22 cellular contexts compared by ENCODE assay signal in genomic region chr5:96149546-96149945, GRCh38.
DNase-seq lines count a peak whose midpoint lies in the region; ATAC-seq and TF ChIP-seq lines count a peak whose summit lies in the region.
"Had no signal": no experiment of that assay in that cellular context is flagged by ENCODE, and none has a peak within 500 bp of the region (broad histone marks: within the 10 kb centered on the region; RNA-seq: fewer than 3 reads in every experiment).

No MANE protein-coding gene starts in this region.

- no peak overlapping the region for H3K4me3 Mint-ChIP-seq in activated CD4-positive, alpha-beta T cell treated with anti-CD3 and anti-CD28 coated beads, Interleukin-2, amount 10 ng/mL, durations not matched to agents 24 days and 14 days
- H3K4me3 Mint-ChIP-seq in activated T-cell treated with anti-CD3 and anti-CD28 coated beads, Interleukin-2, amount 50 U/mL, for 4 hours: no peak overlapping the region
- H3K4me3 Mint-ChIP-seq: activated CD8-positive, alpha-beta memory T cell treated with anti-CD3 and anti-CD28 coated beads, Interleukin-2, amount 10 ng/mL, durations not matched to agents 7 days and 5 days; activated naive CD4-positive, alpha-beta T cell treated with anti-CD3 and anti-CD28 coated beads for 36 hours; T-helper 1 cell treated with Interleukin-12 subunit alpha and Interleukin-12 subunit beta and Interleukin-4 antibody, amounts not matched to agents 30 μg/mL and 1 μg/mL, for 36 hours had no signal

- H3K27me3 ChIP-seq in brain microvascular endothelial cell (replicated peaks): no peaks in the 10 kb centered on the region
- H3K27me3 ChIP-seq: body of pancreas, ovary, spleen had no signal

- H3K36me3 Mint-ChIP-seq in activated CD4-positive, alpha-beta T cell treated with anti-CD3 and anti-CD28 coated beads, Interleukin-2, amount 10 ng/mL, durations not matched to agents 24 days and 14 days (ENCODE audit: low read depth): no peaks in the 10 kb centered on the region
- H3K36me3 Mint-ChIP-seq in activated T-cell treated with anti-CD3 and anti-CD28 coated beads, Interleukin-2, amount 50 U/mL, for 4 hours (ENCODE audit: insufficient read depth): no peaks in the 10 kb centered on the region
- H3K36me3 Mint-ChIP-seq: activated CD8-positive, alpha-beta memory T cell treated with anti-CD3 and anti-CD28 coated beads, Interleukin-2, amount 10 ng/mL, durations not matched to agents 7 days and 5 days had no signal

- H3K9me3 Mint-ChIP-seq in activated CD4-positive, alpha-beta T cell treated with anti-CD3 and anti-CD28 coated beads, Interleukin-2, amount 10 ng/mL, durations not matched to agents 24 days and 14 days: peaks cover 3% of the 10 kb centered on the region
- H3K9me3 Mint-ChIP-seq in activated T-cell treated with anti-CD3 and anti-CD28 coated beads, Interleukin-2, amount 50 U/mL, for 4 hours: no peaks in the 10 kb centered on the region
- H3K9me3 Mint-ChIP-seq: activated naive CD4-positive, alpha-beta T cell treated with anti-CD3 and anti-CD28 coated beads for 36 hours had no signal

- peak; percentile 18 for DNase-seq in activated CD4-positive, alpha-beta T cell treated with anti-CD3 and anti-CD28 coated beads, Interleukin-2, amount 10 ng/mL, durations not matched to agents 24 days and 14 days
- no peak for DNase-seq in activated CD4-positive, alpha-beta T cell treated with anti-CD3 and anti-CD28 coated beads, Interleukin-2, amount 50 U/mL, for 48 hours
- peak; percentile 12 for DNase-seq in brain microvascular endothelial cell
- DNase-seq in foreskin fibroblast: peak; percentile 23 to 50
- DNase-seq in activated T-cell treated with anti-CD3 and anti-CD28 coated beads, Interleukin-2, amount 50 U/mL, for 4 hours: no peak
- no peak for DNase-seq in cerebellum (ENCODE audit: low spot score)
- no peak for DNase-seq in activated gamma-delta T cell (lab: John Stamatoyannopoulos, UW)
- DNase-seq in DMS79 treated with DMSO at 0.1 percent for 48 hours (lab: John Stamatoyannopoulos, UW): no peak
- DNase-seq: 8988T; activated CD8-positive, alpha-beta memory T cell treated with anti-CD3 and anti-CD28 coated beads, Interleukin-2, amount 10 ng/mL, durations not matched to agents 7 days and 5 days; activated naive CD4-positive, alpha-beta T cell treated with anti-CD3 and anti-CD28 coated beads for 36 hours; body of pancreas; effector CD4-positive, alpha-beta T cell; GDM1; head of caudate nucleus; islet precursor cell; mucosa of descending colon; NCI-H2081; NCI-H82; ovary; spleen had no signal

- intact Hi-C loops in activated CD4-positive, alpha-beta T cell treated with anti-CD3 and anti-CD28 coated beads, Interleukin-2, amount 10 ng/mL, durations not matched to agents 24 days and 14 days (cut with micrococcal nuclease): no loop called here

- H3K27me3 Mint-ChIP-seq in activated CD4-positive, alpha-beta T cell treated with anti-CD3 and anti-CD28 coated beads, Interleukin-2, amount 10 ng/mL, durations not matched to agents 24 days and 14 days: peaks cover 5% of the 10 kb centered on the region
- H3K27me3 Mint-ChIP-seq in activated T-cell treated with anti-CD3 and anti-CD28 coated beads, Interleukin-2, amount 50 U/mL, for 4 hours (ENCODE audit: low read depth): no peaks in the 10 kb centered on the region

- TF ChIP-seq CTCF in brain microvascular endothelial cell (IDR thresholded peaks at IDR 0.05; ENCODE audit: low read depth, low read length, missing control alignments) (no peak), foreskin fibroblast (IDR thresholded peaks at IDR 0.05; ENCODE audit: low read depth, low read length) (no peak)

- in situ Hi-C loops in brain microvascular endothelial cell (cut with HindIII; ENCODE audit: low pct_ligation_motif_present, low sequenced_read_pairs): no loop called here

- H3K4me3 ChIP-seq in brain microvascular endothelial cell (ENCODE audit: low read depth, low read length) (no peak overlapping the region), foreskin fibroblast (ENCODE audit: low read depth in 1 of 2, low read length in 2 of 2) (no peak overlapping the region)
- H3K4me3 ChIP-seq: body of pancreas, mucosa of descending colon, ovary, spleen had no signal

- no peak for ATAC-seq in activated T-cell treated with anti-CD3 and anti-CD28 coated beads, Interleukin-2, amount 50 U/mL, for 4 hours
- ATAC-seq: activated CD8-positive, alpha-beta memory T cell treated with anti-CD3 and anti-CD28 coated beads, Interleukin-2, amount 10 ng/mL, durations not matched to agents 7 days and 5 days; mucosa of descending colon had no signal

- no peak overlapping the region for H3K27ac Mint-ChIP-seq in activated CD4-positive, alpha-beta T cell treated with anti-CD3 and anti-CD28 coated beads, Interleukin-2, amount 10 ng/mL, durations not matched to agents 24 days and 14 days
- H3K27ac Mint-ChIP-seq: activated CD8-positive, alpha-beta memory T cell treated with anti-CD3 and anti-CD28 coated beads, Interleukin-2, amount 10 ng/mL, durations not matched to agents 7 days and 5 days; activated naive CD4-positive, alpha-beta T cell treated with anti-CD3 and anti-CD28 coated beads for 36 hours; T-helper 1 cell treated with Interleukin-12 subunit alpha and Interleukin-12 subunit beta and Interleukin-4 antibody, amounts not matched to agents 30 μg/mL and 1 μg/mL, for 36 hours had no signal

- H3K4me1 Mint-ChIP-seq in activated CD4-positive, alpha-beta T cell treated with anti-CD3 and anti-CD28 coated beads, Interleukin-2, amount 10 ng/mL, durations not matched to agents 24 days and 14 days: no peaks in the 10 kb centered on the region
- no peaks in the 10 kb centered on the region for H3K4me1 Mint-ChIP-seq in activated T-cell treated with anti-CD3 and anti-CD28 coated beads, Interleukin-2, amount 50 U/mL, for 4 hours (ENCODE audit: low read depth)

- H3K36me3 ChIP-seq in brain microvascular endothelial cell (replicated peaks): no peaks in the 10 kb centered on the region
- H3K36me3 ChIP-seq: ovary, spleen had no signal

- no peak overlapping the region for H3K27ac ChIP-seq in brain microvascular endothelial cell
- H3K27ac ChIP-seq: body of pancreas, ovary had no signal

Comparison
In these comparisons a context has a peak if more than half of its experiments do, and no peak if none do; other contexts are left out.
1. DNase-seq: peak in activated CD4-positive, alpha-beta T cell treated with anti-CD3 and anti-CD28 coated beads, Interleukin-2, amount 10 ng/mL, durations not matched to agents 24 days and 14 days (single experiment), brain microvascular endothelial cell (single experiment) and foreskin fibroblast (2 of 2); none in activated CD4-positive, alpha-beta T cell treated with anti-CD3 and anti-CD28 coated beads, Interleukin-2, amount 50 U/mL, for 48 hours (0 of 2), activated T-cell treated with anti-CD3 and anti-CD28 coated beads, Interleukin-2, amount 50 U/mL, for 4 hours (single experiment), cerebellum (single experiment), activated gamma-delta T cell (single experiment) and DMS79 treated with DMSO at 0.1 percent for 48 hours (single experiment).